20 cellular contexts compared by ENCODE assay signal in the genomic region with DNA sequence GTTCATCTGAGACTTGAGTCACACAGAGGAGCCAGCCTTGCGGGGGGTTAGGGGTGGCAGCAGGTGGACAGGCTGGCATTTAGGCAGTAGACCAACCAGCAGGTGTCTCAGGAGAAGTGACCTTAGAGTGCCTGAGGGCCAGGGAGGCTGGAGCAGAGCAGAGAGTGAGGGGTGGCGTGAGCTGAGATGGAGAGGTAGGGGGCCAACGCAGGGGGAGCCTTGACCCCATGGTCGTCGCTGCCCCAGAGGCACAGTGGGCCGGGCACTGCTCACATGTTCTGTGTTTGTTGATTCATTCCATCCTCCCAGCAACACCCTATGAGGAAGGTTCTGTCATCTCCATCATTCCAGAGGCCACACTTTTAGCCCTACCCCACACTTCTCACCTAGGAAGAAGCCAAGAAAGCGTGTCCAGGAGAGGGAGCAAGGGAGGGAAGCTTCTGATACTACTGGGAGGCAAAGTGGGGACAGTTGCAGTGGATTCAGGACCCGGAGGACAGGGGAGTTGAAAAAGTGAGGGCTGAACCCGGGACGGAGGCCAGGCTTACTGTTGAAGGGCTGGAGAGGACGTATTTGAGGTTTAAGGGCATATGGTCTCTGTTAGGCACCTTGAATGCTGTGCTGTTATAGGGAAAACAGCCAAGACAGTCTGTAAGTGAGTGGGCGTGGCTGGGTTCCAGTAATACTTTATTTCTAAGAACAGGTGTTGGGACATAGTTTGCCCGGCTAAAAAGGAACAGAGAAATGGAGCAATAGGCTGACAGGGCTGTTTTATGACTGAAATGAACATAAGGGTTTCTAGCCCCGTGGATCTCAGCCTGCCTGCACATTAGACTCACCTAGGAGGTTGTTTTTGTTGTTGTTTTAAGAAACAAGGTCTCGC. TPM values are rescaled to one million over a fixed set of nuclear protein-coding genes. Genes with fewer than 3 reads are reported as not detected.
DNase-seq lines count a peak whose midpoint lies in the region; ATAC-seq and TF ChIP-seq lines count a peak whose summit lies in the region.
"Had no signal": no experiment of that assay in that cellular context is flagged by ENCODE, and none has a peak within 500 bp of the region (broad histone marks: within the 10 kb centered on the region; RNA-seq: fewer than 3 reads in every experiment).

No MANE protein-coding gene starts in this region.

- no peaks in the 10 kb centered on the region for H3K27me3 ChIP-seq in lower lobe of right lung (ENCODE audit: low read depth)
- H3K27me3 ChIP-seq: adrenal gland, esophagus muscularis mucosa, right lobe of liver had no signal

- H3K4me1 Mint-ChIP-seq in activated T-helper 17 cell treated with anti-CD3 and anti-CD28 coated beads, Interleukin-2, amount 50 U/mL, for 72 hours, result peaks cover 14% of the 10 kb centered on the region
- H3K4me1 Mint-ChIP-seq in type B pancreatic cell (ENCODE audit: unreplicated experiment), result no peaks in the 10 kb centered on the region

- TF ChIP-seq CTCF in lower lobe of right lung (IDR thresholded peaks at IDR 0.05) (peak; percentile 11), type B pancreatic cell (conservative IDR thresholded peaks at IDR 0.05) (no peak), GM10266 (IDR thresholded peaks at IDR 0.05; ENCODE audit: control insufficient read depth, insufficient read depth, low read depth, missing control alignments) (no peak)

- intact Hi-C loops in lower lobe of right lung (cut with DNase I), result no loop called here

- peak overlapping the region; percentile 51 to 60 for H3K27ac Mint-ChIP-seq in activated naive CD4-positive, alpha-beta T cell treated with anti-CD3 and anti-CD28 coated beads, Interleukin-2, amount 50 U/mL, for 72 hours
- H3K27ac Mint-ChIP-seq in activated T-helper 17 cell treated with anti-CD3 and anti-CD28 coated beads, Interleukin-2, amount 50 U/mL, for 72 hours, result peak overlapping the region; percentile 49
- H3K27ac Mint-ChIP-seq in type B pancreatic cell, result peak overlapping the region; percentile 76
- H3K27ac Mint-ChIP-seq: natural killer cell treated with Interleukin-12 subunit alpha and Interleukin-12 subunit beta and Interleukin-15 and Interleukin-18, amount 100 ng/mL, for 72 hours; stimulated activated naive CD8-positive, alpha-beta T cell treated with anti-CD3 and anti-CD28 coated beads, Interleukin-15, Interleukin-2, amounts not matched to agents 100 ng/mL and 50 ng/mL, for 24 hours had no signal

- no peak overlapping the region for H3K4me3 ChIP-seq in lower lobe of right lung
- H3K4me3 ChIP-seq: adrenal gland, esophagus muscularis mucosa, right lobe of liver had no signal

- H3K36me3 ChIP-seq in lower lobe of right lung, result peaks cover 86% of the 10 kb centered on the region

- peaks cover 31% of the 10 kb centered on the region for H3K4me1 ChIP-seq in lower lobe of right lung

- no peaks in the 10 kb centered on the region for H3K9me3 ChIP-seq in lower lobe of right lung
- H3K9me3 ChIP-seq: adrenal gland, esophagus muscularis mucosa, right lobe of liver had no signal

- ATAC-seq in activated naive CD4-positive, alpha-beta T cell treated with anti-CD3 and anti-CD28 coated beads, Interleukin-2, amount 50 U/mL, for 72 hours, result no peak
- ATAC-seq in activated T-helper 17 cell treated with anti-CD3 and anti-CD28 coated beads, Interleukin-2, amount 50 U/mL, for 72 hours (replicated peaks), result no peak
- ATAC-seq in lower lobe of right lung, result peak; percentile 84 to 90
- ATAC-seq: left ventricle myocardium superior; natural killer cell treated with Interleukin-12 subunit alpha and Interleukin-12 subunit beta and Interleukin-15 and Interleukin-18, amount 100 ng/mL, for 72 hours had no signal

- no peaks in the 10 kb centered on the region for H3K9me3 Mint-ChIP-seq in activated naive CD4-positive, alpha-beta T cell treated with anti-CD3 and anti-CD28 coated beads, Interleukin-2, amount 50 U/mL, for 72 hours
- no peaks in the 10 kb centered on the region for H3K9me3 Mint-ChIP-seq in activated T-helper 17 cell treated with anti-CD3 and anti-CD28 coated beads, Interleukin-2, amount 50 U/mL, for 72 hours
- no peaks in the 10 kb centered on the region for H3K9me3 Mint-ChIP-seq in type B pancreatic cell
- H3K9me3 Mint-ChIP-seq: natural killer cell treated with Interleukin-12 subunit alpha and Interleukin-12 subunit beta and Interleukin-15 and Interleukin-18, amount 100 ng/mL, for 72 hours; stimulated activated naive CD8-positive, alpha-beta T cell treated with anti-CD3 and anti-CD28 coated beads, Interleukin-15, Interleukin-2, amounts not matched to agents 100 ng/mL and 50 ng/mL, for 24 hours had no signal

- peaks cover 10 to 17% of the 10 kb centered on the region in 2 donors for H3K36me3 Mint-ChIP-seq in activated naive CD4-positive, alpha-beta T cell treated with anti-CD3 and anti-CD28 coated beads, Interleukin-2, amount 50 U/mL, for 72 hours
- peaks cover 94% of the 10 kb centered on the region for H3K36me3 Mint-ChIP-seq in activated T-helper 17 cell treated with anti-CD3 and anti-CD28 coated beads, Interleukin-2, amount 50 U/mL, for 72 hours (ENCODE audit: low read depth)
- H3K36me3 Mint-ChIP-seq in type B pancreatic cell, result peaks cover 36% of the 10 kb centered on the region

- no peak overlapping the region for H3K4me3 Mint-ChIP-seq in activated T-helper 17 cell treated with anti-CD3 and anti-CD28 coated beads, Interleukin-2, amount 50 U/mL, for 72 hours
- H3K4me3 Mint-ChIP-seq in type B pancreatic cell, result no peak overlapping the region
- H3K4me3 Mint-ChIP-seq: natural killer cell treated with Interleukin-12 subunit alpha and Interleukin-12 subunit beta and Interleukin-15 and Interleukin-18, amount 100 ng/mL, for 72 hours; stimulated activated naive CD8-positive, alpha-beta T cell treated with anti-CD3 and anti-CD28 coated beads, Interleukin-15, Interleukin-2, amounts not matched to agents 100 ng/mL and 50 ng/mL, for 24 hours had no signal

- H3K27me3 Mint-ChIP-seq in activated T-helper 17 cell treated with anti-CD3 and anti-CD28 coated beads, Interleukin-2, amount 50 U/mL, for 72 hours, result no peaks in the 10 kb centered on the region
- H3K27me3 Mint-ChIP-seq in type B pancreatic cell, result no peaks in the 10 kb centered on the region
- H3K27me3 Mint-ChIP-seq: natural killer cell treated with Interleukin-12 subunit alpha and Interleukin-12 subunit beta and Interleukin-15 and Interleukin-18, amount 100 ng/mL, for 72 hours; stimulated activated naive CD8-positive, alpha-beta T cell treated with anti-CD3 and anti-CD28 coated beads, Interleukin-15, Interleukin-2, amounts not matched to agents 100 ng/mL and 50 ng/mL, for 24 hours had no signal

- peak overlapping the region; percentile 73 for H3K27ac ChIP-seq in lower lobe of right lung
- H3K27ac ChIP-seq: adrenal gland, esophagus muscularis mucosa, right lobe of liver had no signal

- DNase-seq in activated naive CD4-positive, alpha-beta T cell treated with anti-CD3 and anti-CD28 coated beads, Interleukin-2, amount 50 U/mL, for 72 hours (ENCODE audit: low spot score in 2 of 2), result no peak
- DNase-seq in activated naive CD4-positive, alpha-beta T cell treated with Interleukin-2 at 50 U/mL for 16 hours, result no peak
- DNase-seq in lower lobe of right lung, result peak; percentile 66
- DNase-seq in type B pancreatic cell (ENCODE audit: extremely low spot score, unreplicated experiment), result no peak
- DNase-seq in effector CD8-positive, alpha-beta T cell (lab: John Stamatoyannopoulos, UW), result no peak
- DNase-seq in GM10266 (ENCODE audit: extremely low spot score), result no peak
- no peak for DNase-seq in RKO (ENCODE audit: low spot score)
- DNase-seq: activated CD4-positive, CD25-positive, alpha-beta regulatory T cell; activated CD8-positive, alpha-beta memory T cell treated with anti-CD3 and anti-CD28 coated beads, Interleukin-2, amount 50 U/mL, for 4 hours; adrenal gland; hypothalamus; left ventricle myocardium superior; NCI-H1105 treated with DMSO at 0.1 percent for 48 hours; right lobe of liver; SW 1271 had no signal

RNA-seq across cellular contexts. Expression of a gene that starts 7.3 kb away (rescaled TPM):
- 10 to 100 TPM; 53.1 to 60.2 TPM for total RNA-seq in activated naive CD4-positive, alpha-beta T cell treated with anti-CD3 and anti-CD28 coated beads, Interleukin-2, amount 50 U/mL, for 72 hours
- 10 to 100 TPM; 44.7 to 51.3 TPM for total RNA-seq in activated T-helper 17 cell treated with anti-CD3 and anti-CD28 coated beads, Interleukin-2, amount 50 U/mL, for 72 hours
- total RNA-seq in lower lobe of right lung (51.0 TPM), type B pancreatic cell (ENCODE audit: low replicate concordance) (38.9 and 46.0 TPM in 2 replicates)

RNA-seq across cellular contexts. Expression of a gene that starts 23.6 kb away (rescaled TPM):
- not detected for total RNA-seq in activated naive CD4-positive, alpha-beta T cell treated with anti-CD3 and anti-CD28 coated beads, Interleukin-2, amount 50 U/mL, for 72 hours
- total RNA-seq in activated T-helper 17 cell treated with anti-CD3 and anti-CD28 coated beads, Interleukin-2, amount 50 U/mL, for 72 hours, result not detected
- total RNA-seq in lower lobe of right lung (not detected), type B pancreatic cell (ENCODE audit: low replicate concordance) (0.68 TPM in 1 of 2 replicates, not detected in the other)
- total RNA-seq: esophagus muscularis mucosa; H4; left ventricle myocardium superior; natural killer cell treated with Interleukin-12 subunit alpha and Interleukin-12 subunit beta and Interleukin-15 and Interleukin-18, amount 100 ng/mL, for 72 hours; right lobe of liver had no signal

RNA-seq across cellular contexts. Expression of a gene that starts 33.1 kb away (rescaled TPM):
- 10 to 100 TPM; 47.5 to 86.8 TPM for total RNA-seq in activated naive CD4-positive, alpha-beta T cell treated with anti-CD3 and anti-CD28 coated beads, Interleukin-2, amount 50 U/mL, for 72 hours
- 10 to 100 TPM; 47.6 to 66.3 TPM for total RNA-seq in activated T-helper 17 cell treated with anti-CD3 and anti-CD28 coated beads, Interleukin-2, amount 50 U/mL, for 72 hours
- total RNA-seq in lower lobe of right lung (29.0 TPM), type B pancreatic cell (ENCODE audit: low replicate concordance) (38.4 and 44.8 TPM in 2 replicates)

RNA-seq across cellular contexts. Expression of a gene that starts 33.5 kb away (rescaled TPM):
- total RNA-seq in activated naive CD4-positive, alpha-beta T cell treated with anti-CD3 and anti-CD28 coated beads, Interleukin-2, amount 50 U/mL, for 72 hours, result 100 to 1,000 TPM; 242 to 310 TPM
- total RNA-seq in activated T-helper 17 cell treated with anti-CD3 and anti-CD28 coated beads, Interleukin-2, amount 50 U/mL, for 72 hours, result 100 to 1,000 TPM; 158 to 245 TPM
- total RNA-seq in lower lobe of right lung, result 156 TPM
- 164 and 266 TPM in 2 replicates for total RNA-seq in type B pancreatic cell (ENCODE audit: low replicate concordance)

RNA-seq across cellular contexts. Expression of a gene that starts 43.0 kb away (rescaled TPM):
- total RNA-seq in activated naive CD4-positive, alpha-beta T cell treated with anti-CD3 and anti-CD28 coated beads, Interleukin-2, amount 50 U/mL, for 72 hours, result under 1 TPM in 1 of 2 donors, not detected in 1; 0.43 TPM
- under 1 TPM in 1 of 2 donors, not detected in 1; 0.37 TPM for total RNA-seq in activated T-helper 17 cell treated with anti-CD3 and anti-CD28 coated beads, Interleukin-2, amount 50 U/mL, for 72 hours
- total RNA-seq in lower lobe of right lung (11.0 TPM), type B pancreatic cell (ENCODE audit: low replicate concordance) (5.7 TPM in 1 of 2 replicates, not detected in the other)
- total RNA-seq: esophagus muscularis mucosa, H4, left ventricle myocardium superior, right lobe of liver had no signal

Comparison
In these comparisons a context has a peak if more than half of its experiments do, and no peak if none do; other contexts are left out.
1. ATAC-seq: peak in lower lobe of right lung (2 of 2); none in activated naive CD4-positive, alpha-beta T cell treated with anti-CD3 and anti-CD28 coated beads, Interleukin-2, amount 50 U/mL, for 72 hours (0 of 2) and activated T-helper 17 cell treated with anti-CD3 and anti-CD28 coated beads, Interleukin-2, amount 50 U/mL, for 72 hours (single experiment).
2. Peak in every context shown above with its lines, with median percentiles within 50 percentile points of each other: H3K27ac Mint-ChIP-seq.